ENCODE assay signal across 8 cellular contexts in genomic region chr11:70203749-70204465, GRCh38. TPM values are rescaled to one million over a fixed set of nuclear protein-coding genes. Genes with fewer than 3 reads are reported as not detected.
DNase-seq lines count a peak whose midpoint lies in the region; ATAC-seq, FAIRE-seq and TF ChIP-seq lines count a peak whose summit lies in the region.

No MANE protein-coding gene starts in this region.

- FAIRE-seq in endothelial cell of umbilical vein (lab: Jason Lieb, UNC), result peak; percentile 97

- no peak overlapping the region for H2AFZ ChIP-seq in endothelial cell of umbilical vein (ENCODE audit: low read depth, low read length)

- peaks cover 13% of the 10 kb centered on the region for H3K4me1 ChIP-seq in endothelial cell of umbilical vein (ENCODE audit: control insufficient read depth, extremely low read depth, insufficient read depth, low read length)
- H3K4me1 ChIP-seq in mucosa of rectum (ENCODE audit: control insufficient read depth in 2 of 2, insufficient read depth in 2 of 2, low read length in 2 of 2), result peaks cover 11 to 17% of the 10 kb centered on the region in 2 donors

- H3K9ac ChIP-seq in endothelial cell of umbilical vein (replicated peaks; ENCODE audit: extremely low read depth, insufficient read depth, low read length) (peak overlapping the region; percentile 97), mucosa of rectum (ENCODE audit: low read depth in 1 of 2, low read length in 2 of 2) (peak overlapping the region; percentile 94 to 96)

- DNase-seq in DMS79 treated with DMSO at 0.1 percent for 48 hours (lab: John Stamatoyannopoulos, UW) (peak; percentile 33), DMS79 (lab: John Stamatoyannopoulos, UW) (no peak), NCI-H774 (lab: John Stamatoyannopoulos, UW) (peak; percentile 35), endothelial cell of umbilical vein (ENCODE audit: low read depth, low spot score) (peak; percentile 90)
- DNase-seq in activated CD8-positive, alpha-beta memory T cell treated with anti-CD3 and anti-CD28 coated beads for 4 hours (ENCODE audit: low read depth in 2 of 2), result peak; percentile 87 to 89
- DNase-seq in stimulated activated CD8-positive, alpha-beta memory T cell treated with anti-CD3 and anti-CD28 coated beads, Interleukin-4, amount 100 ng/mL, for 1 hour (ENCODE audit: low read depth in 2 of 2, low spot score in 1 of 2), result peak; percentile 81 to 91

- peak; percentile 25 for ATAC-seq in HG02884 (IDR thresholded peaks at IDR 0.05; ENCODE audit: unreplicated experiment)

- dilution Hi-C loops in endothelial cell of umbilical vein (cut with MboI; ENCODE audit: extremely low pct_ligation_motif_present, low sequenced_read_pairs), result no loop called here

- TF ChIP-seq POLR2A in endothelial cell of umbilical vein (IDR thresholded peaks at IDR 0.05; ENCODE audit: low read depth, low read length), result peak; percentile 89

- CTCF ChIA-PET in endothelial cell of umbilical vein (lab: Charles Lee), result interaction anchor here (0.9 to 3.4 kb wide), 7 partner anchors 8 to 295 kb away, joined by 3 to 10 read pairs (median 3); no protein-coding TSS in a partner anchor

- H3K36me3 ChIP-seq in endothelial cell of umbilical vein (ENCODE audit: control insufficient read depth in 2 of 2, extremely low read depth in 1 of 2, insufficient read depth in 2 of 2, low read length in 2 of 2) (peaks cover 8 to 16% of the 10 kb centered on the region in 2 experiments), mucosa of rectum (ENCODE audit: control insufficient read depth in 2 of 2, insufficient read depth in 2 of 2, low read length in 2 of 2) (peaks cover 24 to 34% of the 10 kb centered on the region in 2 donors)

- TSS peak; percentile 83 for BruUV-seq in endothelial cell of umbilical vein (replicated peaks; lab: Mats Ljungman, UMichigan)

- H3K9me3 ChIP-seq in endothelial cell of umbilical vein (replicated peaks; ENCODE audit: control insufficient read depth, insufficient read depth, low read length) (no peaks in the 10 kb centered on the region), mucosa of rectum (ENCODE audit: control insufficient read depth in 2 of 2, low read length in 2 of 2) (no peaks in the 10 kb centered on the region)

- H3K4me2 ChIP-seq in endothelial cell of umbilical vein (ENCODE audit: insufficient read depth, low read length), result peak overlapping the region; percentile 93

- TF ChIP-seq CTCF in endothelial cell of umbilical vein (IDR thresholded peaks at IDR 0.05; ENCODE audit: extremely low read depth in 1 of 2, insufficient read depth in 1 of 2, low read depth in 1 of 2, low read length in 2 of 2), result no peak

- no peaks in the 10 kb centered on the region for H3K27me3 ChIP-seq in endothelial cell of umbilical vein (ENCODE audit: control insufficient read depth in 2 of 2, insufficient read depth in 2 of 2, low read length in 2 of 2)
- no peaks in the 10 kb centered on the region for H3K27me3 ChIP-seq in mucosa of rectum (ENCODE audit: control insufficient read depth in 2 of 2, insufficient read depth in 2 of 2, low read length in 2 of 2)

- POLR2A ChIA-PET in endothelial cell of umbilical vein (lab: Charles Lee), result no interaction called here

- no peaks in the 10 kb centered on the region for H3K9me1 ChIP-seq in endothelial cell of umbilical vein (replicated peaks; ENCODE audit: control insufficient read depth, extremely low read depth, insufficient read depth, low read length)

- peak overlapping the region; percentile 79 to 86 (median 86) for H3K4me3 ChIP-seq in endothelial cell of umbilical vein (replicated peaks in 1 of 3; ENCODE audit: insufficient read depth in 1 of 3, low read depth in 1 of 3, low read length in 3 of 3)
- H3K4me3 ChIP-seq in mucosa of rectum (ENCODE audit: low read length in 2 of 2), result peak overlapping the region; percentile 90 to 95

- peaks cover 38% of the 10 kb centered on the region for H3K79me2 ChIP-seq in endothelial cell of umbilical vein (ENCODE audit: control insufficient read depth, insufficient read depth, low read length)

- peak overlapping the region; percentile 98 for H3K27ac ChIP-seq in endothelial cell of umbilical vein (ENCODE audit: insufficient read depth, low read depth, low read length)
- H3K27ac ChIP-seq in mucosa of rectum (ENCODE audit: low read depth in 2 of 2, low read length in 2 of 2), result peak overlapping the region; percentile 83 to 96

- intact Hi-C loops in endothelial cell of umbilical vein (cut with micrococcal nuclease), result loop anchor here (1.0 kb wide), 3 partner anchors 29 to 194 kb away; partner anchors contain the start of genes CTTN and PPFIA1

- no peaks in the 10 kb centered on the region for H4K20me1 ChIP-seq in endothelial cell of umbilical vein (replicated peaks; ENCODE audit: control insufficient read depth, extremely low read depth, insufficient read depth, low read length)

TF ChIP-seq in endothelial cell of umbilical vein, 7 proteins besides CTCF, POLR2A, EP300 and RAD21:
- TF ChIP-seq GATA2 (IDR thresholded peaks at IDR 0.05; ENCODE audit: insufficient read depth, insufficient read length, low read depth, low read length) (no peak), FOS (IDR thresholded peaks at IDR 0.05; ENCODE audit: borderline replicate concordance, insufficient read depth, low read length) (peak; percentile 98), JUN (IDR thresholded peaks at IDR 0.05; ENCODE audit: borderline replicate concordance, insufficient read depth, insufficient read length, low read depth) (peak; percentile 79), POLR2AphosphoS5 (IDR thresholded peaks at IDR 0.05; ENCODE audit: insufficient read depth, low read depth, low read length) (peak; percentile 76)

RNA-seq across cellular contexts. Expression of gene FADD, which starts 0.8 kb away (rescaled TPM):
- 42.5 and 45.1 TPM in 2 replicates for total RNA-seq in endothelial cell of umbilical vein
- 34.6 and 35.4 TPM in 2 replicates for polyA plus RNA-seq in endothelial cell of umbilical vein
- 35.4 and 35.8 TPM in 2 replicates for polyA plus RNA-seq in endothelial cell of umbilical vein (2011; cell fraction: cytosol; rRNA removed)
- 16.7 and 16.8 TPM in 2 replicates for polyA plus RNA-seq in endothelial cell of umbilical vein (2011; cell fraction: nucleus; rRNA removed)
- polyA plus RNA-seq in endothelial cell of umbilical vein (2012), result 37.3 and 38.9 TPM in 2 replicates
- polyA minus RNA-seq in endothelial cell of umbilical vein, result 29.1 and 35.2 TPM in 2 replicates
- 29.2 TPM for polyA minus RNA-seq in endothelial cell of umbilical vein (2011; cell fraction: cytosol; rRNA and poly(A)+ RNA removed)
- polyA minus RNA-seq in endothelial cell of umbilical vein (2011; cell fraction: nucleus; rRNA and poly(A)+ RNA removed), result 12.1 and 12.2 TPM in 2 replicates
